Comparison of ENCODE assay signal across 8 cellular contexts in the genomic region with DNA sequence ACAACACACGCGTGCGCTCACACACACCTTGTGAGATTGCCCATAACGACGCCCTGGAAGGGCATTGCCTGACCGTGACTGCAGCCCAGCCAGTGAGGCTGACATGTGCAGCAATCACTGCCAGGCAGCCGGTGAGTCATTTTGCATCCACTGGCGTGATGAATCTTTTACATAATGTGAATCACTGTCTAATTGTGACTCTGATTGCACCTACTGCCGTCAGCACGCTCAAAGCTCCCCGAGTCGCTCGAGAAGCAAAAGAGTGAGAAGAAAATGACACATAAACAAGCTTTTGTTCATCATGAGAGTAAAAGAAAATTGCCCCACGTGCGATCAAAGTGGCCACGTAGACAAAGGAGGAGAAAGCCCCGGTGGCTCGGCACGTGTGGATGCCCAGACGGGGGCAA.
A peak's percentile ranks its signal among the peaks of the same experiment; 100 is the strongest.
DNase-seq lines count a peak whose midpoint lies in the region; ATAC-seq and TF ChIP-seq lines count a peak whose summit lies in the region.

No MANE protein-coding gene starts in this region.

- H3K4me1 ChIP-seq in Karpas-422 (ENCODE audit: low read length) (peaks cover 51% of the 10 kb centered on the region), testis (no peaks in the 10 kb centered on the region), right lobe of liver (no peaks in the 10 kb centered on the region)

- peaks cover 14% of the 10 kb centered on the region for H3K4me1 Mint-ChIP-seq in CD4-positive, alpha-beta T cell (ENCODE audit: low read depth)

- intact Hi-C loops in CD4-positive, alpha-beta T cell (cut with DNase I, micrococcal nuclease): no loop called here
- intact Hi-C loops in testis (cut with DNase I; ENCODE audit: low total_unique reads): no loop called here
- intact Hi-C loops in right lobe of liver (cut with DNase I): no loop called here

- peaks cover 7% of the 10 kb centered on the region for H3K27me3 Mint-ChIP-seq in CD4-positive, alpha-beta T cell

- H3K4me3 Mint-ChIP-seq in CD4-positive, alpha-beta T cell: peak overlapping the region; percentile 36

- no peaks in the 10 kb centered on the region for H3K27me3 ChIP-seq in CD4-positive, alpha-beta T cell (ENCODE audit: control insufficient read depth, insufficient read depth, low read length)
- no peaks in the 10 kb centered on the region for H3K27me3 ChIP-seq in Karpas-422 (ENCODE audit: low read length)
- no peaks in the 10 kb centered on the region for H3K27me3 ChIP-seq in testis
- no peaks in the 10 kb centered on the region for H3K27me3 ChIP-seq in right lobe of liver

- DNase-seq in CD4-positive, alpha-beta T cell: no peak
- DNase-seq in Karpas-422: peak; percentile 87
- peak; percentile 77 for DNase-seq in fibroblast of mammary gland (ENCODE audit: low read depth)
- DNase-seq in NCI-H524 treated with DMSO at 0.1 percent for 48 hours (lab: John Stamatoyannopoulos, UW): no peak
- DNase-seq in testis: no peak
- no peak for DNase-seq in iPS-NIHi11 (ENCODE audit: low spot score)
- no peak for DNase-seq in right lobe of liver

- peak overlapping the region; percentile 89 for H2AFZ ChIP-seq in Karpas-422 (ENCODE audit: low read length)

- H4K20me1 ChIP-seq in Karpas-422 (ENCODE audit: insufficient read depth, low read depth, low read length): no peaks in the 10 kb centered on the region

- H3K27ac Mint-ChIP-seq in CD4-positive, alpha-beta T cell: no peak overlapping the region

- H3K4me3 ChIP-seq in Karpas-422 (ENCODE audit: low read length): peak overlapping the region; percentile 44
- H3K4me3 ChIP-seq in fibroblast of mammary gland (ENCODE audit: control insufficient read depth, low read depth, low read length): no peak overlapping the region
- no peak overlapping the region for H3K4me3 ChIP-seq in testis
- H3K4me3 ChIP-seq in right lobe of liver: no peak overlapping the region

- TF ChIP-seq POLR2A in testis (IDR thresholded peaks at IDR 0.05) (no peak), right lobe of liver (IDR thresholded peaks at IDR 0.05) (no peak)

- 62 to 84% methylated on average over 20 of the region's 20 CpGs for WGBS in testis, 2 donors
- 66% methylated on average over 12 of the region's 20 CpGs for WGBS in right lobe of liver (ENCODE audit: insufficient coverage, low coverage, low lambda C conversion rate, missing lambda C conversion rate)

- TF ChIP-seq CTCF in CD4-positive, alpha-beta T cell (IDR thresholded peaks at IDR 0.05): no peak
- no peak for TF ChIP-seq CTCF in fibroblast of mammary gland (conservative IDR thresholded peaks at IDR 0.05; ENCODE audit: control insufficient read depth, insufficient read depth, low read depth, low read length)
- no peak for TF ChIP-seq CTCF in testis (IDR thresholded peaks at IDR 0.05)
- TF ChIP-seq CTCF in right lobe of liver (IDR thresholded peaks at IDR 0.05): no peak

- peak overlapping the region; percentile 54 for H3K9ac ChIP-seq in Karpas-422 (ENCODE audit: low read length)

- H3K36me3 ChIP-seq in Karpas-422 (ENCODE audit: insufficient read depth, low read length) (no peaks in the 10 kb centered on the region), testis (ENCODE audit: low read depth, missing control alignments) (no peaks in the 10 kb centered on the region), right lobe of liver (no peaks in the 10 kb centered on the region)

- no peaks in the 10 kb centered on the region for H3K9me2 ChIP-seq in Karpas-422 (replicated peaks; ENCODE audit: insufficient read depth, low read length)

- CTCF ChIA-PET in CD4-positive, alpha-beta T cell (lab: Charles Lee): no interaction called here

- no peaks in the 10 kb centered on the region for H3K79me2 ChIP-seq in Karpas-422 (ENCODE audit: low read length)

- POLR2A ChIA-PET in CD4-positive, alpha-beta T cell (lab: Charles Lee): no interaction called here

- no peaks in the 10 kb centered on the region for H3K36me3 Mint-ChIP-seq in CD4-positive, alpha-beta T cell (ENCODE audit: low read depth)

- no peak for ATAC-seq in CD4-positive, alpha-beta T cell (ENCODE audit: poor library complexity)
- ATAC-seq in GM21526 (IDR thresholded peaks at IDR 0.05; ENCODE audit: low FRiP score, unreplicated experiment) (peak; percentile 52), right lobe of liver (no peak)

- no peaks in the 10 kb centered on the region for H3K9me3 ChIP-seq in CD4-positive, alpha-beta T cell (ENCODE audit: control insufficient read depth, low read length)
- H3K9me3 ChIP-seq in Karpas-422 (ENCODE audit: low read length) (no peaks in the 10 kb centered on the region), testis (no peaks in the 10 kb centered on the region), right lobe of liver (no peaks in the 10 kb centered on the region)

- peak overlapping the region; percentile 67 for H3K4me2 ChIP-seq in Karpas-422 (ENCODE audit: low read depth, low read length, poor library complexity, severe bottlenecking)

- no peaks in the 10 kb centered on the region for H3K9me3 Mint-ChIP-seq in CD4-positive, alpha-beta T cell

- no peak overlapping the region for H3K27ac ChIP-seq in CD4-positive, alpha-beta T cell (ENCODE audit: low read depth, low read length)
- H3K27ac ChIP-seq in Karpas-422 (ENCODE audit: low read length) (peak overlapping the region; percentile 83), testis (no peak overlapping the region), right lobe of liver (no peak overlapping the region)

Comparison
In these comparisons a context has a peak if more than half of its experiments do, and no peak if none do; other contexts are left out.
1. DNase-seq: peak in Karpas-422 (single experiment) and fibroblast of mammary gland (single experiment); none in CD4-positive, alpha-beta T cell (0 of 10), NCI-H524 treated with DMSO at 0.1 percent for 48 hours (single experiment), testis (single experiment), iPS-NIHi11 (single experiment) and right lobe of liver (0 of 3).